8 cellular contexts compared by ENCODE assay signal in the genomic region with DNA sequence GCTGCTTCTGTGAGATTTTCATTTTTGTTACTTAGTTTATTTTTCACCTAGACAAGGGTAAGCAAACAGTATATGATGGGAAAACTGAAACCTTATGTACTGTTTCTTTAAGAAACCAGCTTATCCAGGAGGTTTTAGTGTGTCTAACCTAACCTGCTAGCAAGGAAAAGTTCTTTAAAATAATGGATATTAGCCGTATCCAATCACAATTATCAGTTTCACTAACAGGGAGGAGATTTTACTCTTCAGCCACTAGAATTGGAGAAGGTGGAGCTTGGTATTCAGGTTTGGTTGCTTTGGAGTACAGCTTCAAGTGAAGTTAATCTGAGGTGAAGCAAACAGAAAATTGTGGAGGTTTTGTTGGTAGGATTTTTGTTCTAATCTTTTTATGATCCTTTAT. TPM values are rescaled to one million over a fixed set of nuclear protein-coding genes. Genes with fewer than 3 reads are reported as not detected.
DNase-seq lines count a peak whose midpoint lies in the region; ATAC-seq, FAIRE-seq and TF ChIP-seq lines count a peak whose summit lies in the region.

No MANE protein-coding gene starts in this region.

- no peak for FAIRE-seq in urothelium cell line (lab: Jason Lieb, UNC)

- H3K27me3 Mint-ChIP-seq in endothelial cell (ENCODE audit: unreplicated experiment), result no peaks in the 10 kb centered on the region

- H3K36me3 Mint-ChIP-seq in endothelial cell (ENCODE audit: low read depth, unreplicated experiment), result no peaks in the 10 kb centered on the region

- peaks cover 16% of the 10 kb centered on the region for H3K4me1 Mint-ChIP-seq in endothelial cell (ENCODE audit: unreplicated experiment)

- H3K4me1 ChIP-seq in ACC112 (ENCODE audit: control insufficient read depth, insufficient read depth, low read length, unreplicated experiment), result peaks cover 38% of the 10 kb centered on the region
- H3K4me1 ChIP-seq in mesodermal cell (ENCODE audit: control insufficient read depth, insufficient read depth, low read length, poor library complexity, severe bottlenecking), result no peaks in the 10 kb centered on the region

- H3K27me3 ChIP-seq in ACC112 (ENCODE audit: insufficient read depth, low read length), result no peaks in the 10 kb centered on the region

- ATAC-seq in HG02885 (IDR thresholded peaks at IDR 0.05; ENCODE audit: poor library complexity, unreplicated experiment), result peak; percentile 79

- H3K4me3 ChIP-seq in ACC112 (ENCODE audit: low read depth, low read length), result peak overlapping the region; percentile 77
- H3K4me3 ChIP-seq in mesodermal cell (ENCODE audit: extremely low read depth, insufficient read depth, low read length, poor library complexity, severe bottlenecking), result peak overlapping the region; percentile 54

- peak overlapping the region; percentile 18 for H3K27ac ChIP-seq in ACC112 (ENCODE audit: low read depth, low read length)
- no peak overlapping the region for H3K27ac ChIP-seq in mesodermal cell (ENCODE audit: low read depth, low read length, severe bottlenecking)

- H3K36me3 ChIP-seq in ACC112 (ENCODE audit: insufficient read depth, low read length) (no peaks in the 10 kb centered on the region), mesodermal cell (ENCODE audit: control insufficient read depth, insufficient read depth, low read length) (peaks cover 4% of the 10 kb centered on the region)

- TF ChIP-seq CTCF in GM13976 (IDR thresholded peaks at IDR 0.05; ENCODE audit: borderline replicate concordance, control extremely low read depth, extremely low read depth, insufficient read depth, missing control alignments) (no peak), endothelial cell (IDR thresholded peaks at IDR 0.05; ENCODE audit: unreplicated experiment) (no peak)

- DNase-seq in GM13976 (ENCODE audit: low spot score), result peak; percentile 52
- DNase-seq in NCI-H1436 (lab: John Stamatoyannopoulos, UW), result peak; percentile 82
- DNase-seq in SKM-1 treated with dmso at 0.1 percent for 144 hours (lab: John Stamatoyannopoulos, UW; ENCODE audit: unreplicated experiment), result peak; percentile 83
- peak; percentile 10 for DNase-seq in endothelial cell (ENCODE audit: low spot score)
- DNase-seq in urothelium cell line (ENCODE audit: low spot score), result peak; percentile 64

- no peak overlapping the region for H2AFZ ChIP-seq in ACC112 (ENCODE audit: low read length, unreplicated experiment)

- H3K9me3 ChIP-seq in mesodermal cell (ENCODE audit: control insufficient read depth, low read length), result no peaks in the 10 kb centered on the region

- peaks cover 82% of the 10 kb centered on the region for H3K79me2 ChIP-seq in ACC112 (ENCODE audit: control insufficient read depth, insufficient read depth, low read length, unreplicated experiment)

- H3K27ac Mint-ChIP-seq in endothelial cell (ENCODE audit: unreplicated experiment), result peak overlapping the region; percentile 98

- no CpG with 5 or more reads among the region's 1 CpG for WGBS in mesodermal cell (ENCODE audit: insufficient coverage in 2 of 2), 2 experiments

- H3K9me3 Mint-ChIP-seq in endothelial cell (ENCODE audit: unreplicated experiment), result no peaks in the 10 kb centered on the region

- H3K4me3 Mint-ChIP-seq in endothelial cell (ENCODE audit: unreplicated experiment), result peak overlapping the region; percentile 93

- in situ Hi-C loops in GM13976 (cut with MboI; ENCODE audit: low sequenced_read_pairs, unreplicated experiment), result no loop called here

RNA-seq across cellular contexts. Expression of gene ZFAND6, which starts 12.8 kb away (rescaled TPM):
- 77.3 TPM for total RNA-seq in endothelial cell (ENCODE audit: unreplicated experiment)
- polyA plus RNA-seq in mesodermal cell (2013, experiment 1 of 2), result 132 TPM
- polyA plus RNA-seq in mesodermal cell (2013, experiment 2 of 2), result 132 TPM

Comparison
In these comparisons a context has a peak if more than half of its experiments do, and no peak if none do; other contexts are left out.
1. DNase-seq: peak in every context shown above with its lines; median percentile 83 in SKM-1 treated with dmso at 0.1 percent for 144 hours; 82 in NCI-H1436; 64 in urothelium cell line; 52 in GM13976; 10 in endothelial cell.